In genomic region chr6:43367245-43367984, GRCh38 we compare ENCODE assay signal across 10 cellular contexts. TPM values are rescaled to one million over a fixed set of nuclear protein-coding genes. Genes with fewer than 3 reads are reported as not detected.
DNase-seq lines count a peak whose midpoint lies in the region; TF ChIP-seq lines count a peak whose summit lies in the region.
"Had no signal": no experiment of that assay in that cellular context is flagged by ENCODE, and none has a peak within 500 bp of the region (broad histone marks: within the 10 kb centered on the region; RNA-seq: fewer than 3 reads in every experiment).

No MANE protein-coding gene starts in this region.

- no peak overlapping the region for H3K27ac ChIP-seq in PC-9
- H3K27ac ChIP-seq in tibial artery: no peak overlapping the region

- DNase-seq in activated naive CD4-positive, alpha-beta T cell (lab: John Stamatoyannopoulos, UW): no peak
- DNase-seq in PC-9 (no peak), foreskin fibroblast (no peak), tibial artery (no peak), posterior vena cava (ENCODE audit: low spot score) (no peak), DMS 273 (lab: John Stamatoyannopoulos, UW; ENCODE audit: unreplicated experiment) (no peak), NCI-H1930 (lab: John Stamatoyannopoulos, UW) (no peak)
- DNase-seq: NCI-H226; stimulated activated CD4-positive, alpha-beta T cell treated with anti-CD3 and anti-CD28 coated beads, Interleukin-4, amount 100 ng/mL, for 1 hour had no signal

- CTCF ChIA-PET in PC-9 (lab: Charles Lee): no interaction called here

- peaks cover 12% of the 10 kb centered on the region for H3F3A ChIP-seq in PC-9 (ENCODE audit: insufficient read depth, low read depth)

- H3K36me3 ChIP-seq in PC-9 (ENCODE audit: low read depth): peaks cover 9% of the 10 kb centered on the region
- H3K36me3 ChIP-seq in tibial artery: peaks cover 21 to 33% (median 30%) of the 10 kb centered on the region in 3 donors

- H3K27ac Mint-ChIP-seq in activated naive CD4-positive, alpha-beta T cell treated with anti-CD3 and anti-CD28 coated beads, Interleukin-2, amount 50 U/mL, for 24 hours: peak overlapping the region; percentile 7

- no peaks in the 10 kb centered on the region for H3K9me3 Mint-ChIP-seq in activated naive CD4-positive, alpha-beta T cell treated with anti-CD3 and anti-CD28 coated beads, Interleukin-2, amount 50 U/mL, for 24 hours

- H3K36me3 Mint-ChIP-seq in activated naive CD4-positive, alpha-beta T cell treated with anti-CD3 and anti-CD28 coated beads, Interleukin-2, amount 50 U/mL, for 24 hours: peaks cover 5% of the 10 kb centered on the region

- H3K9me2 ChIP-seq in PC-9 (ENCODE audit: insufficient read depth): no peaks in the 10 kb centered on the region

- H3K4me3 ChIP-seq in PC-9: no peak overlapping the region
- H3K4me3 ChIP-seq in foreskin fibroblast (ENCODE audit: low read depth in 1 of 2, low read length in 2 of 2): peak overlapping the region; percentile 82 to 85
- peak overlapping the region; percentile 78 to 96 for H3K4me3 ChIP-seq in tibial artery

- H3K4me2 ChIP-seq in PC-9: peak overlapping the region; percentile 85; the same call in 1 of the 2 replicates

- no peaks in the 10 kb centered on the region for H4K20me1 ChIP-seq in PC-9 (ENCODE audit: insufficient read depth)

- no TSS peak for BruUV-seq in PC-9 (replicated peaks; lab: Mats Ljungman, UMichigan)

- H3K27me3 ChIP-seq in PC-9 (ENCODE audit: insufficient read depth, low read depth) (no peaks in the 10 kb centered on the region), tibial artery (no peaks in the 10 kb centered on the region)

- H3K4me1 ChIP-seq in PC-9 (replicated peaks; ENCODE audit: insufficient read depth): peaks cover 34% of the 10 kb centered on the region
- H3K4me1 ChIP-seq in tibial artery: peaks cover 0 to 26% (median 18%) of the 10 kb centered on the region in 4 donors

- H3K9me3 ChIP-seq in PC-9 (ENCODE audit: insufficient read depth, low read depth) (no peaks in the 10 kb centered on the region), tibial artery (no peaks in the 10 kb centered on the region)

- POLR2A ChIA-PET in PC-9 (lab: Charles Lee; ENCODE audit: unreplicated experiment): no interaction called here

- no peaks in the 10 kb centered on the region for H3K27me3 Mint-ChIP-seq in activated naive CD4-positive, alpha-beta T cell treated with anti-CD3 and anti-CD28 coated beads, Interleukin-2, amount 50 U/mL, for 24 hours

- H3K79me2 ChIP-seq in PC-9 (ENCODE audit: low read depth): 0 out of 2 replicates have a peak, but pooled peaks cover 5% of the 10 kb centered on the region

- no peak for TF ChIP-seq CTCF in PC-9 (conservative IDR thresholded peaks at IDR 0.05)
- no peak for TF ChIP-seq CTCF in foreskin fibroblast (IDR thresholded peaks at IDR 0.05; ENCODE audit: low read depth, low read length)
- TF ChIP-seq CTCF in tibial artery (IDR thresholded peaks at IDR 0.05): no peak

- intact Hi-C loops in PC-9 (cut with micrococcal nuclease; ENCODE audit: unreplicated experiment): loop anchor here (5.0 kb wide), 2 partner anchors 60 to 195 kb away; partner anchors contain the start of genes ABCC10 and SRF
- intact Hi-C loops in tibial artery (cut with DNase I; ENCODE audit: low total_unique reads): loop anchor here (10.0 kb wide), 1 partner anchor 137 kb away; no protein-coding TSS in a partner anchor
- intact Hi-C loops in posterior vena cava (cut with DNase I): loop anchor here in 1 of 2 donors (5.0 kb wide), 1 partner anchor 545 kb away; no protein-coding TSS in a partner anchor

- H2AFZ ChIP-seq in PC-9: no peak overlapping the region

- peak overlapping the region; percentile 69 for H3K4me3 Mint-ChIP-seq in activated naive CD4-positive, alpha-beta T cell treated with anti-CD3 and anti-CD28 coated beads, Interleukin-2, amount 50 U/mL, for 24 hours

- peaks cover 58% of the 10 kb centered on the region for H3K4me1 Mint-ChIP-seq in activated naive CD4-positive, alpha-beta T cell treated with anti-CD3 and anti-CD28 coated beads, Interleukin-2, amount 50 U/mL, for 24 hours

RNA-seq across cellular contexts. Expression of gene ZNF318, which starts 2.0 kb away (rescaled TPM):
- total RNA-seq in PC-9 (2021) (14.9 and 17.1 TPM in 2 replicates), posterior vena cava (10 to 100 TPM; 11.2 to 13.9 TPM)

RNA-seq across cellular contexts. Expression of gene CRIP3, which starts 58.8 kb away (rescaled TPM):
- total RNA-seq in PC-9 (2021): 5.7 and 10.0 TPM in 2 replicates
- 1 to 10 TPM in 1 of 2 donors, under 1 TPM in 1; 1.00 to 1.4 TPM for total RNA-seq in posterior vena cava

RNA-seq across cellular contexts. Expression of gene ABCC10, which starts 59.9 kb away (rescaled TPM):
- total RNA-seq in PC-9 (2021): 28.4 and 28.7 TPM in 2 replicates
- 10 to 100 TPM; 21.1 to 22.4 TPM for total RNA-seq in posterior vena cava
